In genomic region chr17:43702636-43703035, GRCh38 we compare ENCODE assay signal across 12 cellular contexts. TPM values are rescaled to one million over a fixed set of nuclear protein-coding genes. Genes with fewer than 3 reads are reported as not detected.
DNase-seq lines count a peak whose midpoint lies in the region; ATAC-seq, FAIRE-seq and TF ChIP-seq lines count a peak whose summit lies in the region.
"Had no signal": no experiment of that assay in that cellular context is flagged by ENCODE, and none has a peak within 500 bp of the region (broad histone marks: within the 10 kb centered on the region; RNA-seq: fewer than 3 reads in every experiment).

No MANE protein-coding gene starts in this region.

- no peak for ATAC-seq in HG03139 (IDR thresholded peaks at IDR 0.05; ENCODE audit: unreplicated experiment)
- no peak for ATAC-seq in omental fat pad (ENCODE audit: low FRiP score)

- no peaks in the 10 kb centered on the region for H3K4me1 ChIP-seq in HAP-1
- H3K4me1 ChIP-seq in SJCRH30 = peaks cover 9% of the 10 kb centered on the region

- no peak overlapping the region for H3K4me3 ChIP-seq in HAP-1
- no peak overlapping the region for H3K4me3 ChIP-seq in SJCRH30

- in situ Hi-C loops in HAP-1 (cut with MboI; ENCODE audit: low sequenced_read_pairs) = loop anchor here (5.0 kb wide), 1 partner anchor 40 kb away; no protein-coding TSS in a partner anchor

- H3K27me3 ChIP-seq in HAP-1 (ENCODE audit: low read depth) = peaks cover 9% of the 10 kb centered on the region; the same call in 1 of the 2 replicates
- no peaks in the 10 kb centered on the region for H3K27me3 ChIP-seq in SJCRH30

- TF ChIP-seq CTCF in omental fat pad (IDR thresholded peaks at IDR 0.05) (no peak), D721Med (IDR thresholded peaks at IDR 0.05; ENCODE audit: insufficient read depth, missing control alignments) (no peak)

- no peak for FAIRE-seq in D721Med (lab: Jason Lieb, UNC)

- H3K36me3 ChIP-seq in HAP-1 (replicated peaks) (no peaks in the 10 kb centered on the region), SJCRH30 (no peaks in the 10 kb centered on the region)

- DNase-seq in SIG-M5 treated with dmso at 0.1 percent for 504 hours (lab: John Stamatoyannopoulos, UW; ENCODE audit: unreplicated experiment) (peak; percentile 20), SIG-M5 (lab: John Stamatoyannopoulos, UW) (no peak), HAP-1 (ENCODE audit: low spot score in 2 of 2) (peak; percentile 39 to 74), SJCRH30 (peak; percentile 64 to 78), iPS-NIHi11 (ENCODE audit: low spot score) (peak; percentile 74), omental fat pad (ENCODE audit: low spot score) (no peak), D721Med (ENCODE audit: insufficient read length, low spot score) (no peak)
- DNase-seq: activated T-cell treated with anti-CD3 and anti-CD28 coated beads for 4 hours, cortex of kidney, HCEC 1CT had no signal

- H3K9me3 ChIP-seq in HAP-1 = no peaks in the 10 kb centered on the region
- H3K9me3 ChIP-seq in SJCRH30 (replicated peaks) = no peaks in the 10 kb centered on the region

- no peak overlapping the region for H3K27ac ChIP-seq in SJCRH30

RNA-seq across cellular contexts. Expression of gene MEOX1, which starts 40.9 kb away (rescaled TPM):
- 44.6 and 44.7 TPM in 2 replicates for total RNA-seq in SJCRH30 (2014; rRNA removed; shearing (Covaris generic))
- total RNA-seq in omental fat pad = 10 to 100 TPM in 2 of 4 donors, 1 to 10 TPM in 2; 5.6 to 56.6 (median 11.1) TPM
- total RNA-seq: B cell had no signal

RNA-seq across cellular contexts. Expression of gene SOST, which starts 56.0 kb away (rescaled TPM):
- not detected in 2 replicates for total RNA-seq in SJCRH30 (2014; rRNA removed; shearing (Covaris generic))
- total RNA-seq in omental fat pad = not detected
- total RNA-seq: B cell had no signal

Comparison
In these comparisons a context has a peak if more than half of its experiments do, and no peak if none do; other contexts are left out.
1. DNase-seq: peak in SIG-M5 treated with dmso at 0.1 percent for 504 hours (single experiment), HAP-1 (2 of 2), SJCRH30 (2 of 2) and iPS-NIHi11 (single experiment); none in SIG-M5 (single experiment), omental fat pad (single experiment) and D721Med (single experiment).